Comparison of ENCODE assay signal across 8 cellular contexts in genomic region chr6:166757226-166758135, GRCh38.
DNase-seq lines count a peak whose midpoint lies in the region; ATAC-seq, FAIRE-seq and TF ChIP-seq lines count a peak whose summit lies in the region.

No MANE protein-coding gene starts in this region.

- peak; percentile 65 for ATAC-seq in activated naive CD8-positive, alpha-beta T cell treated with anti-CD3 and anti-CD28 coated beads, Interleukin-2, amount 50 U/mL, for 24 hours
- ATAC-seq in HG02885 (IDR thresholded peaks at IDR 0.05; ENCODE audit: poor library complexity, unreplicated experiment) = no peak
- ATAC-seq in GM18517 (IDR thresholded peaks at IDR 0.05; ENCODE audit: unreplicated experiment) = no peak

- H3K27me3 ChIP-seq in H7 (ENCODE audit: control insufficient read depth, insufficient read depth, low read length) = no peaks in the 10 kb centered on the region

- H3K36me3 ChIP-seq in H7 (replicated peaks; ENCODE audit: control insufficient read depth, insufficient read depth, low read length) = no peaks in the 10 kb centered on the region

- DNase-seq in A172 (ENCODE audit: low spot score) = peak; percentile 27
- DNase-seq in H7 = peak; percentile 76
- DNase-seq in activated naive CD8-positive, alpha-beta T cell treated with anti-CD3 and anti-CD28 coated beads, Interleukin-2, amount 50 U/mL, for 24 hours = peak; percentile 13
- peak; percentile 81 for DNase-seq in left kidney (ENCODE audit: low read depth, low spot score)
- no peak for DNase-seq in GM19240 (ENCODE audit: insufficient read length, low spot score)
- no peak for DNase-seq in H54 (ENCODE audit: insufficient read length, low spot score)

- H3K27me3 Mint-ChIP-seq in activated naive CD8-positive, alpha-beta T cell treated with anti-CD3 and anti-CD28 coated beads, Interleukin-2, amount 50 U/mL, for 24 hours = peaks cover 24% of the 10 kb centered on the region

- peak overlapping the region; percentile 23 for H3K27ac Mint-ChIP-seq in activated naive CD8-positive, alpha-beta T cell treated with anti-CD3 and anti-CD28 coated beads, Interleukin-2, amount 50 U/mL, for 24 hours

- peak overlapping the region; percentile 45 for H3K4me3 Mint-ChIP-seq in activated naive CD8-positive, alpha-beta T cell treated with anti-CD3 and anti-CD28 coated beads, Interleukin-2, amount 50 U/mL, for 24 hours

- no peaks in the 10 kb centered on the region for H3K9me3 Mint-ChIP-seq in activated naive CD8-positive, alpha-beta T cell treated with anti-CD3 and anti-CD28 coated beads, Interleukin-2, amount 50 U/mL, for 24 hours

- H3K4me3 ChIP-seq in H7 (ENCODE audit: insufficient read depth, low read depth, low read length) = no peak overlapping the region

- H3K4me1 Mint-ChIP-seq in activated naive CD8-positive, alpha-beta T cell treated with anti-CD3 and anti-CD28 coated beads, Interleukin-2, amount 50 U/mL, for 24 hours = peaks cover 32% of the 10 kb centered on the region

- no peak for TF ChIP-seq POLR2A in H54 (IDR thresholded peaks at IDR 0.05; ENCODE audit: low read depth, low read length)

- no peak for FAIRE-seq in H54 (lab: Jason Lieb, UNC)

- no peaks in the 10 kb centered on the region for H3K36me3 Mint-ChIP-seq in activated naive CD8-positive, alpha-beta T cell treated with anti-CD3 and anti-CD28 coated beads, Interleukin-2, amount 50 U/mL, for 24 hours (ENCODE audit: low read depth)

Comparison
In these comparisons a context has a peak if more than half of its experiments do, and no peak if none do; other contexts are left out.
1. DNase-seq: peak in A172 (single experiment), H7 (single experiment), activated naive CD8-positive, alpha-beta T cell treated with anti-CD3 and anti-CD28 coated beads, Interleukin-2, amount 50 U/mL, for 24 hours (single experiment) and left kidney (single experiment); none in GM19240 (single experiment) and H54 (single experiment).